1 cellular context compared by ENCODE assay signal in genomic region chr18:70931942-70932814, GRCh38.
TF ChIP-seq lines count a peak whose summit lies in the region.

No MANE protein-coding gene starts in this region.

TF ChIP-seq in GM23338, 12 proteins besides CTCF, POLR2A, EP300 and RAD21 (continued from another document):
- no peak for TF ChIP-seq REST (IDR thresholded peaks at IDR 0.05; ENCODE audit: unreplicated experiment)
- TF ChIP-seq ZNF114 (CRISPR knock-in tag; IDR thresholded peaks at IDR 0.05): no peak
- no peak for TF ChIP-seq NANOG (IDR thresholded peaks at IDR 0.05; ENCODE audit: borderline replicate concordance)
- TF ChIP-seq ZNF462 (CRISPR knock-in tag; IDR thresholded peaks at IDR 0.05): no peak
